1 cellular context compared by ENCODE assay signal in genomic region chr9:132743886-132744544, GRCh38.
TF ChIP-seq lines count a peak whose summit lies in the region.

No MANE protein-coding gene starts in this region.

TF ChIP-seq in WTC11, 78 proteins besides CTCF, POLR2A, EP300 and RAD21 (continued from another document):
- no peak for TF ChIP-seq ARID4B (CRISPR knock-in tag; IDR thresholded peaks at IDR 0.05; ENCODE audit: borderline replicate concordance)
- no peak for TF ChIP-seq JUN (CRISPR knock-in tag; IDR thresholded peaks at IDR 0.05)
- no peak for TF ChIP-seq MLX (CRISPR knock-in tag; IDR thresholded peaks at IDR 0.05)
- TF ChIP-seq ZSCAN18 (CRISPR knock-in tag; IDR thresholded peaks at IDR 0.05), result no peak
- no peak for TF ChIP-seq MYBL2 (CRISPR knock-in tag; IDR thresholded peaks at IDR 0.05)
- no peak for TF ChIP-seq ZNF396 (CRISPR knock-in tag; IDR thresholded peaks at IDR 0.05; ENCODE audit: borderline replicate concordance)
- no peak for TF ChIP-seq SMAD3 (CRISPR knock-in tag; IDR thresholded peaks at IDR 0.05; ENCODE audit: borderline replicate concordance)
- TF ChIP-seq ZNF219 (CRISPR knock-in tag; IDR thresholded peaks at IDR 0.05; ENCODE audit: borderline replicate concordance), result no peak
- TF ChIP-seq NR1H2 (CRISPR knock-in tag; IDR thresholded peaks at IDR 0.05), result no peak
- TF ChIP-seq CBFB (CRISPR knock-in tag; IDR thresholded peaks at IDR 0.05; ENCODE audit: low read depth), result no peak
- TF ChIP-seq MAX (CRISPR knock-in tag; IDR thresholded peaks at IDR 0.05), result no peak
- TF ChIP-seq NFATC4 (CRISPR knock-in tag; IDR thresholded peaks at IDR 0.05), result no peak
